ENCODE assay signal across 15 cellular contexts in the genomic region with DNA sequence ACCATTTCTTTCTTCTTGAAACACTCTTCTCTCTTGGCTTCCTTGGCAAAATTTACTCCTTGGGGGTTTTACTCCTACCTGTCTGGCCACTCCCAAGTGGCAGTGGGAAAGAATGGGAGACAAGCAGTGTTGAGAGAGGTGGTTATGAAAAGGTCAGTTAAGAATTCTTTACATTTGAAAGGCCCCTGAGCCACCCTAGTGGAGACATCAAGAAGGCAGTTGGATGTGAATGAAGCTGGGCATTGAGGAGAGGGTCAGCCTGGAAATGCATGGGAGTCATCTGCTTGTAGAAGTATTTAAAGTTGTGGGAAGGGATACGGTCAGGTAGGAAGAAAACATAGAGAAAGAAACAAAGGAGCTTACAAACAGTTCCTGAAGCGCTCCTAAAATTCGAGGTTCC. TPM values are rescaled to one million over a fixed set of nuclear protein-coding genes. Genes with fewer than 3 reads are reported as not detected.
DNase-seq lines count a peak whose midpoint lies in the region; ATAC-seq and TF ChIP-seq lines count a peak whose summit lies in the region.
"Had no signal": no experiment of that assay in that cellular context is flagged by ENCODE, and none has a peak within 500 bp of the region (broad histone marks: within the 10 kb centered on the region; RNA-seq: fewer than 3 reads in every experiment).

No MANE protein-coding gene starts in this region.

- BruUV-seq in Calu3 (replicated peaks; lab: Mats Ljungman, UMichigan): no TSS peak

- H3K36me3 ChIP-seq in iPS DF 6.9 (ENCODE audit: control insufficient read depth, insufficient read depth, low read length): no peaks in the 10 kb centered on the region
- H3K36me3 ChIP-seq: neutrophil, vagina had no signal

- H3K4me1 ChIP-seq in iPS DF 6.9 (ENCODE audit: control insufficient read depth, insufficient read depth, low read length): peaks cover 2% of the 10 kb centered on the region; the same call in 1 of the 2 replicates
- H3K4me1 ChIP-seq: vagina had no signal

- peak; percentile 31 for TF ChIP-seq CTCF in Calu3 (IDR thresholded peaks at IDR 0.05; ENCODE audit: unreplicated experiment)
- peak; percentile 24; the same call in 1 of the 2 replicates for TF ChIP-seq CTCF in WTC11 (IDR thresholded peaks at IDR 0.05)

- peaks cover 2% of the 10 kb centered on the region; the same call in 1 of the 2 replicates for H3K9me3 ChIP-seq in iPS DF 6.9 (ENCODE audit: control insufficient read depth, insufficient read depth, low read length)
- H3K9me3 ChIP-seq: neutrophil, vagina had no signal

- H3K4me1 Mint-ChIP-seq in Calu3 (ENCODE audit: low read depth, unreplicated experiment) (no peaks in the 10 kb centered on the region), WTC11 (peaks cover 30% of the 10 kb centered on the region)

- H3K27ac Mint-ChIP-seq in Calu3 (ENCODE audit: unreplicated experiment): no peak overlapping the region
- H3K27ac Mint-ChIP-seq in WTC11: peak overlapping the region; percentile 95

- WGBS in iPS DF 6.9 (ENCODE audit: insufficient coverage, insufficient read length): no CpG with 5 or more reads among the region's 3 CpGs

- H3K36me3 Mint-ChIP-seq in Calu3 (ENCODE audit: insufficient read depth, unreplicated experiment) (no peaks in the 10 kb centered on the region), WTC11 (peaks cover 11% of the 10 kb centered on the region)

- DNase-seq in Calu3: no peak
- DNase-seq in HuH-7 (ENCODE audit: low spot score): peak; percentile 25
- peak; percentile 50 for DNase-seq in WTC11 (ENCODE audit: low spot score)
- DNase-seq in iPS DF 6.9 (ENCODE audit: low read depth, low spot score): peak; percentile 82
- DNase-seq in NCI-H1105 (lab: John Stamatoyannopoulos, UW): no peak
- no peak for DNase-seq in GM19238 (ENCODE audit: insufficient read length, low spot score)
- DNase-seq in activated T-cell treated with anti-CD3 and anti-CD28 coated beads for 4 hours: no peak
- no peak for DNase-seq in NCI-H2196 (lab: John Stamatoyannopoulos, UW; ENCODE audit: unreplicated experiment)
- DNase-seq: activated CD4-positive, alpha-beta T cell treated with anti-CD3 and anti-CD28 coated beads for 48 hours; C1 segment of cervical spinal cord; NCI-H2107 had no signal

- H3K27me3 Mint-ChIP-seq in Calu3 (ENCODE audit: unreplicated experiment): peaks cover 9% of the 10 kb centered on the region
- H3K27me3 Mint-ChIP-seq in WTC11 (ENCODE audit: low read depth): peaks cover 3% of the 10 kb centered on the region

- no peak overlapping the region for H3K27ac ChIP-seq in iPS DF 6.9 (ENCODE audit: low read length)
- H3K27ac ChIP-seq: KMS-11, neutrophil, SK-N-MC, vagina had no signal

- H3K4me3 ChIP-seq in iPS DF 6.9 (ENCODE audit: low read length): no peak overlapping the region
- H3K4me3 ChIP-seq: SK-N-MC, vagina had no signal

- CTCF ChIA-PET in Calu3 (lab: Charles Lee): no interaction called here
- CTCF ChIA-PET in WTC11 (lab: Charles Lee): interaction anchor here (0.6 to 2.6 kb wide), 17 partner anchors 8 to 135 kb away, joined by 3 to 7 read pairs (median 4); partner anchors contain the start of genes ABCA3 and ECI1

- no peaks in the 10 kb centered on the region for H3K27me3 ChIP-seq in iPS DF 6.9 (ENCODE audit: control insufficient read depth, insufficient read depth, low read length)
- H3K27me3 ChIP-seq: neutrophil, vagina had no signal

- intact Hi-C loops in Calu3 (cut with micrococcal nuclease; ENCODE audit: unreplicated experiment): no loop called here

- peak; percentile 98 for ATAC-seq in WTC11

- H3K4me3 Mint-ChIP-seq in Calu3 (ENCODE audit: low read depth, unreplicated experiment) (no peak overlapping the region), WTC11 (peak overlapping the region; percentile 55)

- POLR2A ChIA-PET in WTC11 (lab: Charles Lee): no interaction called here

- H3K9me3 Mint-ChIP-seq in Calu3 (ENCODE audit: low read depth, unreplicated experiment): peaks cover 3% of the 10 kb centered on the region
- peaks cover 16% of the 10 kb centered on the region for H3K9me3 Mint-ChIP-seq in WTC11

TF ChIP-seq in WTC11, 78 proteins besides CTCF, POLR2A, EP300 and RAD21:
- TF ChIP-seq TEAD1 (CRISPR knock-in tag; IDR thresholded peaks at IDR 0.05): peak; percentile 28; the same call in 1 of the 2 replicates
- TF ChIP-seq GRHL2 (CRISPR knock-in tag; IDR thresholded peaks at IDR 0.05; ENCODE audit: insufficient replicate concordance, severe bottlenecking): no peak
- TF ChIP-seq, protein P1, sequence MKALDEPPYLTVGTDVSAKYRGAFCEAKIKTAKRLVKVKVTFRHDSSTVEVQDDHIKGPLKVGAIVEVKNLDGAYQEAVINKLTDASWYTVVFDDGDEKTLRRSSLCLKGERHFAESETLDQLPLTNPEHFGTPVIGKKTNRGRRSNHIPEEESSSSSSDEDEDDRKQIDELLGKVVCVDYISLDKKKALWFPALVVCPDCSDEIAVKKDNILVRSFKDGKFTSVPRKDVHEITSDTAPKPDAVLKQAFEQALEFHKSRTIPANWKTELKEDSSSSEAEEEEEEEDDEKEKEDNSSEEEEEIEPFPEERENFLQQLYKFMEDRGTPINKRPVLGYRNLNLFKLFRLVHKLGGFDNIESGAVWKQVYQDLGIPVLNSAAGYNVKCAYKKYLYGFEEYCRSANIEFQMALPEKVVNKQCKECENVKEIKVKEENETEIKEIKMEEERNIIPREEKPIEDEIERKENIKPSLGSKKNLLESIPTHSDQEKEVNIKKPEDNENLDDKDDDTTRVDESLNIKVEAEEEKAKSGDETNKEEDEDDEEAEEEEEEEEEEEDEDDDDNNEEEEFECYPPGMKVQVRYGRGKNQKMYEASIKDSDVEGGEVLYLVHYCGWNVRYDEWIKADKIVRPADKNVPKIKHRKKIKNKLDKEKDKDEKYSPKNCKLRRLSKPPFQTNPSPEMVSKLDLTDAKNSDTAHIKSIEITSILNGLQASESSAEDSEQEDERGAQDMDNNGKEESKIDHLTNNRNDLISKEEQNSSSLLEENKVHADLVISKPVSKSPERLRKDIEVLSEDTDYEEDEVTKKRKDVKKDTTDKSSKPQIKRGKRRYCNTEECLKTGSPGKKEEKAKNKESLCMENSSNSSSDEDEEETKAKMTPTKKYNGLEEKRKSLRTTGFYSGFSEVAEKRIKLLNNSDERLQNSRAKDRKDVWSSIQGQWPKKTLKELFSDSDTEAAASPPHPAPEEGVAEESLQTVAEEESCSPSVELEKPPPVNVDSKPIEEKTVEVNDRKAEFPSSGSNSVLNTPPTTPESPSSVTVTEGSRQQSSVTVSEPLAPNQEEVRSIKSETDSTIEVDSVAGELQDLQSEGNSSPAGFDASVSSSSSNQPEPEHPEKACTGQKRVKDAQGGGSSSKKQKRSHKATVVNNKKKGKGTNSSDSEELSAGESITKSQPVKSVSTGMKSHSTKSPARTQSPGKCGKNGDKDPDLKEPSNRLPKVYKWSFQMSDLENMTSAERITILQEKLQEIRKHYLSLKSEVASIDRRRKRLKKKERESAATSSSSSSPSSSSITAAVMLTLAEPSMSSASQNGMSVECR (CRISPR knock-in tag; IDR thresholded peaks at IDR 0.05; ENCODE audit: borderline replicate concordance): 0 out of 2 replicates have a peak, but pooled peaks have one; percentile 27
- 0 out of 2 replicates have a peak, but pooled peaks have one; percentile 28 for TF ChIP-seq MAX (CRISPR knock-in tag; IDR thresholded peaks at IDR 0.05)

RNA-seq across cellular contexts. Expression of gene CCNF, which starts 42.3 kb away (rescaled TPM):
- total RNA-seq in Calu3 (2022): 47.9 and 54.5 TPM in 2 replicates
- total RNA-seq in WTC11 (2021): 53.5 to 65.7 TPM (median 54.7 TPM) in 3 replicates

RNA-seq across cellular contexts. Expression of gene ABCA3, which starts 46.5 kb away (rescaled TPM):
- total RNA-seq in Calu3 (2022) (7.6 and 9.6 TPM in 2 replicates), WTC11 (2021) (12.1 to 16.8 TPM (median 15.9 TPM) in 3 replicates)

Comparison
In these comparisons a context has a peak if more than half of its experiments do, and no peak if none do; other contexts are left out.
1. DNase-seq: peak in HuH-7 (single experiment), WTC11 (single experiment) and iPS DF 6.9 (single experiment); none in Calu3 (single experiment), NCI-H1105 (single experiment), GM19238 (single experiment), activated T-cell treated with anti-CD3 and anti-CD28 coated beads for 4 hours (single experiment) and NCI-H2196 (single experiment).